In the genomic region with DNA sequence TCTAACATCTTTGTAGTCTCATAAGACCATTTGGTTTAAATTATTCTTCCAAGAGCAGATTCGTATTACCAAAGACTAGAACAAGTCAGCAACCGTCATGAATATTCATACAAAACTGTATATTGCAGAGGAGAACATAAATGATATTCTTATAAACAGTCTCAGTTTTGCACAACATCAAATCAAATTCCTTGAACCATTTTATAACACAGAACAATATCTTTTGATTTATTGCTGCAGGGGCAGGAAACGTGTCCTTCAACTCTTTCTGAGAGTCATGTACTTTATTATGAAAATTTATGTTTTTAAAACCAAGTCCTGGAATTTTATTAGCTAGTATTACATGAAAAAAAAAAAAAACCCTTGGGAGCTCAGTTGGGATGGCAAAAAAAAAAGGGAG, we compare ENCODE assay signal across 2 cellular contexts.
TF ChIP-seq lines count a peak whose summit lies in the region.

No MANE protein-coding gene starts in this region.

TF ChIP-seq in A549, 52 proteins besides CTCF, POLR2A, EP300 and RAD21:
- TF ChIP-seq FOSB (CRISPR knock-in tag; IDR thresholded peaks at IDR 0.05) (no peak), HMGXB4 (CRISPR knock-in tag; IDR thresholded peaks at IDR 0.05; ENCODE audit: borderline replicate concordance) (no peak), MAFK (IDR thresholded peaks at IDR 0.05; ENCODE audit: partially characterized antibody) (no peak), MAZ (IDR thresholded peaks at IDR 0.05; ENCODE audit: borderline replicate concordance, low read depth, low read length) (no peak), TFCP2L1 (CRISPR knock-in tag; IDR thresholded peaks at IDR 0.05) (no peak), ZSCAN20 (CRISPR knock-in tag; IDR thresholded peaks at IDR 0.05) (no peak), REST (IDR thresholded peaks at IDR 0.05) (no peak), NPAS2 (CRISPR knock-in tag; IDR thresholded peaks at IDR 0.05; ENCODE audit: borderline replicate concordance) (no peak), SREBF2 (IDR thresholded peaks at IDR 0.05) (no peak), FOSL2 (IDR thresholded peaks at IDR 0.05) (no peak), FOSL2 (CRISPR knock-in tag; IDR thresholded peaks at IDR 0.05) (no peak)
- TF ChIP-seq, protein P1, sequence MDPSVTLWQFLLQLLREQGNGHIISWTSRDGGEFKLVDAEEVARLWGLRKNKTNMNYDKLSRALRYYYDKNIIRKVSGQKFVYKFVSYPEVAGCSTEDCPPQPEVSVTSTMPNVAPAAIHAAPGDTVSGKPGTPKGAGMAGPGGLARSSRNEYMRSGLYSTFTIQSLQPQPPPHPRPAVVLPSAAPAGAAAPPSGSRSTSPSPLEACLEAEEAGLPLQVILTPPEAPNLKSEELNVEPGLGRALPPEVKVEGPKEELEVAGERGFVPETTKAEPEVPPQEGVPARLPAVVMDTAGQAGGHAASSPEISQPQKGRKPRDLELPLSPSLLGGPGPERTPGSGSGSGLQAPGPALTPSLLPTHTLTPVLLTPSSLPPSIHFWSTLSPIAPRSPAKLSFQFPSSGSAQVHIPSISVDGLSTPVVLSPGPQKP (IDR thresholded peaks at IDR 0.05; ENCODE audit: low read depth, low read length), result no peak
- TF ChIP-seq, protein P2, sequence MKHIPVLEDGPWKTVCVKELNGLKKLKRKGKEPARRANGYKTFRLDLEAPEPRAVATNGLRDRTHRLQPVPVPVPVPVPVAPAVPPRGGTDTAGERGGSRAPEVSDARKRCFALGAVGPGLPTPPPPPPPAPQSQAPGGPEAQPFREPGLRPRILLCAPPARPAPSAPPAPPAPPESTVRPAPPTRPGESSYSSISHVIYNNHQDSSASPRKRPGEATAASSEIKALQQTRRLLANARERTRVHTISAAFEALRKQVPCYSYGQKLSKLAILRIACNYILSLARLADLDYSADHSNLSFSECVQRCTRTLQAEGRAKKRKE (CRISPR knock-in tag; IDR thresholded peaks at IDR 0.05; ENCODE audit: low read depth), result no peak
- TF ChIP-seq, protein P3, sequence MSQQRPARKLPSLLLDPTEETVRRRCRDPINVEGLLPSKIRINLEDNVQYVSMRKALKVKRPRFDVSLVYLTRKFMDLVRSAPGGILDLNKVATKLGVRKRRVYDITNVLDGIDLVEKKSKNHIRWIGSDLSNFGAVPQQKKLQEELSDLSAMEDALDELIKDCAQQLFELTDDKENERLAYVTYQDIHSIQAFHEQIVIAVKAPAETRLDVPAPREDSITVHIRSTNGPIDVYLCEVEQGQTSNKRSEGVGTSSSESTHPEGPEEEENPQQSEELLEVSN (IDR thresholded peaks at IDR 0.05; ENCODE audit: borderline replicate concordance, low read depth), result no peak

TF ChIP-seq in K562, 482 proteins besides CTCF, POLR2A, EP300 and RAD21:
- TF ChIP-seq TRIM24 (IDR thresholded peaks at IDR 0.05) (no peak), ZNF316 (IDR thresholded peaks at IDR 0.05) (0 out of 2 replicates have a peak, but pooled peaks have one; percentile 12)
